1 cellular context compared by ENCODE assay signal in the genomic region with DNA sequence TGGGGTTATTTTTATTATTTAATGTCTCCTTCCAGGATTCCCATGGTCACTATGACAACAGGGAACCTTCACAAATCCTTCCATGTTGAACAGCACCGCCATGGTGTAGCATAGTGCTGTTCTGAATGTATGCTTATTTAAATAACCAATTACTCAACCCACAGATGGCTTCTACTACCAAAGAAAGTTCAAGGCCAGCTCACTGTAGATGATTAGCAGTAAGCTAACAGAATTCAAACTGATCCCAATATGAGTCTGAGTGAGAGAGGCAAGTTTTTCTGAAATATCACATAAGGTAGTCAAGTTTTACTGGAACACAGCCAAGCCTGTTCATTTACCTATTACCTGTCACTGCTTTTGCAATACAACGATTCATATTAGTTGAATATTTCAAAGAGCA.
A peak's percentile ranks its signal among the peaks of the same experiment; 100 is the strongest.
TF ChIP-seq lines count a peak whose summit lies in the region.

No MANE protein-coding gene starts in this region.

TF ChIP-seq in HepG2, 621 proteins besides CTCF, POLR2A, EP300 and RAD21 (continued from another document):
- TF ChIP-seq, protein P1, sequence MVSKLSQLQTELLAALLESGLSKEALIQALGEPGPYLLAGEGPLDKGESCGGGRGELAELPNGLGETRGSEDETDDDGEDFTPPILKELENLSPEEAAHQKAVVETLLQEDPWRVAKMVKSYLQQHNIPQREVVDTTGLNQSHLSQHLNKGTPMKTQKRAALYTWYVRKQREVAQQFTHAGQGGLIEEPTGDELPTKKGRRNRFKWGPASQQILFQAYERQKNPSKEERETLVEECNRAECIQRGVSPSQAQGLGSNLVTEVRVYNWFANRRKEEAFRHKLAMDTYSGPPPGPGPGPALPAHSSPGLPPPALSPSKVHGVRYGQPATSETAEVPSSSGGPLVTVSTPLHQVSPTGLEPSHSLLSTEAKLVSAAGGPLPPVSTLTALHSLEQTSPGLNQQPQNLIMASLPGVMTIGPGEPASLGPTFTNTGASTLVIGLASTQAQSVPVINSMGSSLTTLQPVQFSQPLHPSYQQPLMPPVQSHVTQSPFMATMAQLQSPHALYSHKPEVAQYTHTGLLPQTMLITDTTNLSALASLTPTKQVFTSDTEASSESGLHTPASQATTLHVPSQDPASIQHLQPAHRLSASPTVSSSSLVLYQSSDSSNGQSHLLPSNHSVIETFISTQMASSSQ (IDR thresholded peaks at IDR 0.05; ENCODE audit: low read depth) = peak; percentile 38; the same call in 1 of the 2 replicates
- TF ChIP-seq, protein P1 (CRISPR knock-in tag; IDR thresholded peaks at IDR 0.05; ENCODE audit: borderline replicate concordance) = peak; percentile 34; the same call in 1 of the 2 replicates
- TF ChIP-seq, protein P2, sequence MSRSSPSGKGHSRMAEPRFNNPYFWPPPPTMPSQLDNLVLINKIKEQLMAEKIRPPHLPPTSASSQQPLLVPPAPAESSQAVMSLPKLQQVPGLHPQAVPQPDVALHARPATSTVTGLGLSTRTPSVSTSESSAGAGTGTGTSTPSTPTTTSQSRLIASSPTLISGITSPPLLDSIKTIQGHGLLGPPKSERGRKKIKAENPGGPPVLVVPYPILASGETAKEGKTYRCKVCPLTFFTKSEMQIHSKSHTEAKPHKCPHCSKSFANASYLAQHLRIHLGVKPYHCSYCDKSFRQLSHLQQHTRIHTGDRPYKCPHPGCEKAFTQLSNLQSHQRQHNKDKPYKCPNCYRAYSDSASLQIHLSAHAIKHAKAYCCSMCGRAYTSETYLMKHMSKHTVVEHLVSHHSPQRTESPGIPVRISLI (CRISPR knock-in tag; IDR thresholded peaks at IDR 0.05; ENCODE audit: borderline replicate concordance) = peak; percentile 48; the same call in 1 of the 2 replicates
- peak; percentile 19; the same call in 1 of the 2 replicates for TF ChIP-seq RXRA (CRISPR knock-in tag; IDR thresholded peaks at IDR 0.05)
- TF ChIP-seq FOXA3 (CRISPR knock-in tag; IDR thresholded peaks at IDR 0.05) = peak; percentile 60
- TF ChIP-seq, protein P3, sequence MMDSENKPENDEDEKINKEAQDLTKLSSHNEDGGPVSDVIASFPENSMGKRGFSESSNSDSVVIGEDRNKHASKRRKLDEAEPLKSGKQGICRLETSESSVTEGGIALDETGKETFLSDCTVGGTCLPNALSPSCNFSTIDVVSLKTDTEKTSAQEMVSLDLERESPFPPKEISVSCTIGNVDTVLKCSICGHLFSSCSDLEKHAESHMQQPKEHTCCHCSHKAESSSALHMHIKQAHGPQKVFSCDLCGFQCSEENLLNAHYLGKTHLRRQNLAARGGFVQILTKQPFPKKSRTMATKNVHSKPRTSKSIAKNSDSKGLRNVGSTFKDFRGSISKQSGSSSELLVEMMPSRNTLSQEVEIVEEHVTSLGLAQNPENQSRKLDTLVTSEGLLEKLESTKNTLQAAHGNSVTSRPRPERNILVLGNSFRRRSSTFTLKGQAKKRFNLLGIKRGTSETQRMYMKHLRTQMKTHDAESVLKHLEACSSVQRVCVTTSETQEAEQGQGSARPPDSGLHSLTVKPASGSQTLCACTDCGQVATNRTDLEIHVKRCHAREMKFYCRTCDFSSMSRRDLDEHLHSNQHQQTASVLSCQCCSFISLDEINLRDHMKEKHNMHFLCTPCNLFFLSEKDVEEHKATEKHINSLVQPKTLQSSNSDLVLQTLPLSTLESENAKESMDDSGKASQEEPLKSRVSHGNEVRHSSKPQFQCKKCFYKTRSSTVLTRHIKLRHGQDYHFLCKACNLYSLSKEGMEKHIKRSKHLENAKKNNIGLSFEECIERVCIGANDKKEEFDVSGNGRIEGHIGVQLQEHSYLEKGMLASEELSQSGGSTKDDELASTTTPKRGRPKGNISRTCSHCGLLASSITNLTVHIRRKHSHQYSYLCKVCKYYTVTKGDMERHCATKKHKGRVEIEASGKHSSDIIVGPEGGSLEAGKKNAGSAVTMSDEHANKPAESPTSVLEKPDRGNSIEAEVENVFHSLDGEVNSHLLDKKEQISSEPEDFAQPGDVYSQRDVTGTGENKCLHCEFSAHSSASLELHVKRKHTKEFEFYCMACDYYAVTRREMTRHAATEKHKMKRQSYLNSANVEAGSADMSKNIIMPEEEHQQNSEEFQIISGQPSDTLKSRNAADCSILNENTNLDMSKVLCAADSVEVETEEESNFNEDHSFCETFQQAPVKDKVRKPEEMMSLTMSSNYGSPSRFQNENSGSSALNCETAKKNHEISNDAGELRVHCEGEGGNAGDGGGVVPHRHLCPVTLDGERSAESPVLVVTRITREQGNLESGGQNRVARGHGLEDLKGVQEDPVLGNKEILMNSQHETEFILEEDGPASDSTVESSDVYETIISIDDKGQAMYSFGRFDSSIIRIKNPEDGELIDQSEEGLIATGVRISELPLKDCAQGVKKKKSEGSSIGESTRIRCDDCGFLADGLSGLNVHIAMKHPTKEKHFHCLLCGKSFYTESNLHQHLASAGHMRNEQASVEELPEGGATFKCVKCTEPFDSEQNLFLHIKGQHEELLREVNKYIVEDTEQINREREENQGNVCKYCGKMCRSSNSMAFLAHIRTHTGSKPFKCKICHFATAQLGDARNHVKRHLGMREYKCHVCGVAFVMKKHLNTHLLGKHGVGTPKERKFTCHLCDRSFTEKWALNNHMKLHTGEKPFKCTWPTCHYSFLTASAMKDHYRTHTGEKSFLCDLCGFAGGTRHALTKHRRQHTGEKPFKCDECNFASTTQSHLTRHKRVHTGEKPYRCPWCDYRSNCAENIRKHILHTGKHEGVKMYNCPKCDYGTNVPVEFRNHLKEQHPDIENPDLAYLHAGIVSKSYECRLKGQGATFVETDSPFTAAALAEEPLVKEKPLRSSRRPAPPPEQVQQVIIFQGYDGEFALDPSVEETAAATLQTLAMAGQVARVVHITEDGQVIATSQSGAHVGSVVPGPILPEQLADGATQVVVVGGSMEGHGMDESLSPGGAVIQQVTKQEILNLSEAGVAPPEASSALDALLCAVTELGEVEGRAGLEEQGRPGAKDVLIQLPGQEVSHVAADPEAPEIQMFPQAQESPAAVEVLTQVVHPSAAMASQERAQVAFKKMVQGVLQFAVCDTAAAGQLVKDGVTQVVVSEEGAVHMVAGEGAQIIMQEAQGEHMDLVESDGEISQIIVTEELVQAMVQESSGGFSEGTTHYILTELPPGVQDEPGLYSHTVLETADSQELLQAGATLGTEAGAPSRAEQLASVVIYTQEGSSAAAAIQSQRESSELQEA (CRISPR knock-in tag; IDR thresholded peaks at IDR 0.05; ENCODE audit: not compliant biosample characterization) = no peak
- TF ChIP-seq SKI (IDR thresholded peaks at IDR 0.05; ENCODE audit: partially characterized antibody) = peak; percentile 61
- TF ChIP-seq, protein P4, sequence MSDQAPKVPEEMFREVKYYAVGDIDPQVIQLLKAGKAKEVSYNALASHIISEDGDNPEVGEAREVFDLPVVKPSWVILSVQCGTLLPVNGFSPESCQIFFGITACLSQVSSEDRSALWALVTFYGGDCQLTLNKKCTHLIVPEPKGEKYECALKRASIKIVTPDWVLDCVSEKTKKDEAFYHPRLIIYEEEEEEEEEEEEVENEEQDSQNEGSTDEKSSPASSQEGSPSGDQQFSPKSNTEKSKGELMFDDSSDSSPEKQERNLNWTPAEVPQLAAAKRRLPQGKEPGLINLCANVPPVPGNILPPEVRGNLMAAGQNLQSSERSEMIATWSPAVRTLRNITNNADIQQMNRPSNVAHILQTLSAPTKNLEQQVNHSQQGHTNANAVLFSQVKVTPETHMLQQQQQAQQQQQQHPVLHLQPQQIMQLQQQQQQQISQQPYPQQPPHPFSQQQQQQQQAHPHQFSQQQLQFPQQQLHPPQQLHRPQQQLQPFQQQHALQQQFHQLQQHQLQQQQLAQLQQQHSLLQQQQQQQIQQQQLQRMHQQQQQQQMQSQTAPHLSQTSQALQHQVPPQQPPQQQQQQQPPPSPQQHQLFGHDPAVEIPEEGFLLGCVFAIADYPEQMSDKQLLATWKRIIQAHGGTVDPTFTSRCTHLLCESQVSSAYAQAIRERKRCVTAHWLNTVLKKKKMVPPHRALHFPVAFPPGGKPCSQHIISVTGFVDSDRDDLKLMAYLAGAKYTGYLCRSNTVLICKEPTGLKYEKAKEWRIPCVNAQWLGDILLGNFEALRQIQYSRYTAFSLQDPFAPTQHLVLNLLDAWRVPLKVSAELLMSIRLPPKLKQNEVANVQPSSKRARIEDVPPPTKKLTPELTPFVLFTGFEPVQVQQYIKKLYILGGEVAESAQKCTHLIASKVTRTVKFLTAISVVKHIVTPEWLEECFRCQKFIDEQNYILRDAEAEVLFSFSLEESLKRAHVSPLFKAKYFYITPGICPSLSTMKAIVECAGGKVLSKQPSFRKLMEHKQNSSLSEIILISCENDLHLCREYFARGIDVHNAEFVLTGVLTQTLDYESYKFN (CRISPR knock-in tag; conservative IDR thresholded peaks at IDR 0.05) = peak; percentile 75
- TF ChIP-seq SAP130 (CRISPR knock-in tag; IDR thresholded peaks at IDR 0.05; ENCODE audit: low read depth) = peak; percentile 58
- TF ChIP-seq TARDBP (CRISPR knock-in tag; IDR thresholded peaks at IDR 0.05) = peak; percentile 58; the same call in 1 of the 2 replicates
- no peak for TF ChIP-seq GATA4 (IDR thresholded peaks at IDR 0.05; ENCODE audit: borderline replicate concordance, low read depth)
- peak; percentile 51; the same call in 1 of the 2 replicates for TF ChIP-seq PPARG (CRISPR knock-in tag; conservative IDR thresholded peaks at IDR 0.05)
- TF ChIP-seq CREM (IDR thresholded peaks at IDR 0.05) = peak; percentile 45; the same call in 1 of the 2 replicates
- TF ChIP-seq CREM (CRISPR knock-in tag; IDR thresholded peaks at IDR 0.05) = no peak
- TF ChIP-seq ZNF264 (CRISPR knock-in tag; IDR thresholded peaks at IDR 0.05) = peak; percentile 20; the same call in 1 of the 2 replicates
- TF ChIP-seq NCOA2 (CRISPR knock-in tag; IDR thresholded peaks at IDR 0.05) = peak; percentile 59; the same call in 1 of the 2 replicates
- TF ChIP-seq RFX1 (IDR thresholded peaks at IDR 0.05) = peak; percentile 20; the same call in 1 of the 2 replicates
- TF ChIP-seq THAP11 (CRISPR knock-in tag; IDR thresholded peaks at IDR 0.05) = no peak; the same call in 1 of the 2 replicates
- 0 out of 2 replicates have a peak, but pooled peaks have one; percentile 40 for TF ChIP-seq HMG20A (CRISPR knock-in tag; IDR thresholded peaks at IDR 0.05; ENCODE audit: borderline replicate concordance)
- no peak for TF ChIP-seq POLR2AphosphoS2 (IDR thresholded peaks at IDR 0.05; ENCODE audit: low read depth, low read length)
- TF ChIP-seq RFX3 (CRISPR knock-in tag; IDR thresholded peaks at IDR 0.05) = 0 out of 2 replicates have a peak, but pooled peaks have one; percentile 20
- peak; percentile 48; the same call in 1 of the 2 replicates for TF ChIP-seq NR2C2 (CRISPR knock-in tag; IDR thresholded peaks at IDR 0.05; ENCODE audit: borderline replicate concordance)
- TF ChIP-seq, protein P5, sequence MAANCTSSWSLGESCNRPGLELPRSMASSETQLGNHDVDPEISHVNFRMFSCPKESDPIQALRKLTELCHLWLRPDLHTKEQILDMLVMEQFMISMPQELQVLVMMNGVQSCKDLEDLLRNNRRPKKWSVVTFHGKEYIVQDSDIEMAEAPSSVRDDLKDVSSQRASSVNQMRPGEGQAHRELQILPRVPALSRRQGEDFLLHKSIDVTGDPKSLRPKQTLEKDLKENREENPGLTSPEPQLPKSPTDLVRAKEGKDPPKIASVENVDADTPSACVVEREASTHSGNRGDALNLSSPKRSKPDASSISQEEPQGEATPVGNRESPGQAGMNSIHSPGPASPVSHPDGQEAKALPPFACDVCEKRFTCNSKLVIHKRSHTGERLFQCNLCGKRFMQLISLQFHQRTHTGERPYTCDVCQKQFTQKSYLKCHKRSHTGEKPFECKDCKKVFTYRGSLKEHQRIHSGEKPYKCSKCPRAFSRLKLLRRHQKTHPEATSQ (CRISPR knock-in tag; IDR thresholded peaks at IDR 0.05; ENCODE audit: borderline replicate concordance) = peak; percentile 83; the same call in 1 of the 2 replicates
- peak; percentile 32; the same call in 1 of the 2 replicates for TF ChIP-seq ZNF644 (CRISPR knock-in tag; IDR thresholded peaks at IDR 0.05; ENCODE audit: low read depth)
- TF ChIP-seq HMGA1 (CRISPR knock-in tag; conservative IDR thresholded peaks at IDR 0.05) = no peak
